ENCODE assay signal across 8 cellular contexts in the genomic region with DNA sequence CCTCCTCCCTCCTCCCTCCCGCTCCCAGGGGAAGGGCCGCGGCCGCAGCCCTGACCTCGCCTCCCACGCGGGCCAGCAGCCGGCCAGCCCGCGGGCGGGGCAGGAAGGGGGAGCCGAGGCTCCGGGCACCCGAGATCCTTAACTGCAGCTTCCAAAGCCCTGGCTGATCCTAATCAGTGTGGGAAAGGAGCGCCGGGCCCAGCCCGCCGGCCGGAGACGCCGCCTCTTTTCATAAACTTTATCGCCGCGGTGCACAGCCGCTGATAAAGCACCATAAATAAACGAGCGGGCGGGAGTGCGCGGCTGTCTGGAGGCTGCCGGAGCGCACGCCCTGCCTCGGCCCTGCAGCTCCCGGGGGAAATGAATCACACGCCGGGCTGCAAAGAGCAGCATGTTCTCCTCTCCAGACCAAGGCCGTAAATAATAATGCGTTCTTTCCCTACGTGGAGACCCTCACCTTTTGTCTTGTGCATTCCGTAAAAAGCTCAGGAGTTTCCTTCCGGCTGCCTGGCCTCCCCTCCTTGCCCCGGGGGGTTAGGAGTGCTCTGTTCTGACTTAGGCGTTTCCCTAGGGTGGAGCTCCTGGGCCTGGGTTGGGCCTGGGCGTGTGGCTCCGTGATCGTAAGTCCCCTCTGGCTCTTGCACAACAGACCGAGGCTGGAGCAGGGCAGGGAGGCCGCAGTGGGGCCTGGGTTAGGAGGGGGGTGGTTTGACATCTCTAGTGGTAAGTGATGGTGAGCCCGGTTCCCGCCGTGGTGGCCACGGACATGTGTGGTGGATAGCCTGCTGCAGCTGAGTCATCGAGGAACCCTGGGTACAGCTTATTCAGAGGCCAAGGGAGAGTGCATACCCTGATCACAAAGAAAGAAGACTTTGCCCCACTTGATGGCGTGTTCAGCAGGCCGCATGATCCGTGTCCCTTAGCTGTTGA.
DNase-seq lines count a peak whose midpoint lies in the region; ATAC-seq and TF ChIP-seq lines count a peak whose summit lies in the region.

No MANE protein-coding gene starts in this region.

- H3K79me2 ChIP-seq in SU-DHL-6 (ENCODE audit: insufficient read depth, low read length), result no peaks in the 10 kb centered on the region

- H3K9me3 ChIP-seq in SU-DHL-6 (ENCODE audit: insufficient read depth, low read length) (no peaks in the 10 kb centered on the region), left lung (no peaks in the 10 kb centered on the region)

- H3K4me3 ChIP-seq in SU-DHL-6 (ENCODE audit: insufficient read depth, low read length, poor library complexity, severe bottlenecking) (peak overlapping the region; percentile 33), left lung (peak overlapping the region; percentile 12 to 47)

- H3K27ac ChIP-seq in SU-DHL-6 (ENCODE audit: low read depth, low read length) (no peak overlapping the region), left lung (peak overlapping the region; percentile 80 to 94)

- DNase-seq in ELR (ENCODE audit: low read depth) (peak; percentile 89), KG1 (lab: John Stamatoyannopoulos, UW) (peak; percentile 67), dermis blood vessel endothelial cell (peak; percentile 98), left lung (peak; percentile 90 to 95), NAMALWA (ENCODE audit: low spot score) (no peak)
- DNase-seq in stimulated activated CD4-positive, alpha-beta T cell treated with anti-CD3 and anti-CD28 coated beads, Interleukin-1b, Interleukin-23, amount 100 ng/mL, for 4 hours (ENCODE audit: low read depth in 2 of 2), result peak; percentile 8 to 15

- TF ChIP-seq CTCF in SU-DHL-6 (IDR thresholded peaks at IDR 0.05; ENCODE audit: insufficient read depth, low read length, poor library complexity, severe bottlenecking) (no peak), left lung (IDR thresholded peaks at IDR 0.05) (no peak)

- peak overlapping the region; percentile 29; the same call in 1 of the 2 replicates for H3K9ac ChIP-seq in SU-DHL-6 (ENCODE audit: low read length)

- H3K27me3 ChIP-seq in SU-DHL-6 (ENCODE audit: low read length) (no peaks in the 10 kb centered on the region), left lung (peaks cover 0 to 19% of the 10 kb centered on the region in 2 donors)

- H3F3A ChIP-seq in SU-DHL-6 (ENCODE audit: insufficient read depth), result no peaks in the 10 kb centered on the region

- peak overlapping the region; percentile 44 for H2AFZ ChIP-seq in SU-DHL-6 (ENCODE audit: low read depth, low read length, severe bottlenecking)

- intact Hi-C loops in left lung (cut with DNase I), result loop anchor here in 1 of 2 donors (10.0 kb wide), 1 partner anchor 131 kb away; the partner anchor contains the start of gene HES1

- H3K9me2 ChIP-seq in SU-DHL-6 (replicated peaks; ENCODE audit: insufficient read depth, low read length), result no peaks in the 10 kb centered on the region

- no peaks in the 10 kb centered on the region for H3K36me3 ChIP-seq in SU-DHL-6 (ENCODE audit: low read length)
- no peaks in the 10 kb centered on the region for H3K36me3 ChIP-seq in left lung

- peaks cover 18 to 45% of the 10 kb centered on the region in 2 donors for H3K4me1 ChIP-seq in left lung

- no peaks in the 10 kb centered on the region for H4K20me1 ChIP-seq in SU-DHL-6 (ENCODE audit: low read depth, low read length)

- peak overlapping the region; percentile 45 for H3K4me2 ChIP-seq in SU-DHL-6 (ENCODE audit: low read depth, low read length, poor library complexity, severe bottlenecking)

- ATAC-seq in GM21723 (IDR thresholded peaks at IDR 0.05; ENCODE audit: unreplicated experiment) (peak; percentile 63), left lung (peak; percentile 91)
